In the genomic region with DNA sequence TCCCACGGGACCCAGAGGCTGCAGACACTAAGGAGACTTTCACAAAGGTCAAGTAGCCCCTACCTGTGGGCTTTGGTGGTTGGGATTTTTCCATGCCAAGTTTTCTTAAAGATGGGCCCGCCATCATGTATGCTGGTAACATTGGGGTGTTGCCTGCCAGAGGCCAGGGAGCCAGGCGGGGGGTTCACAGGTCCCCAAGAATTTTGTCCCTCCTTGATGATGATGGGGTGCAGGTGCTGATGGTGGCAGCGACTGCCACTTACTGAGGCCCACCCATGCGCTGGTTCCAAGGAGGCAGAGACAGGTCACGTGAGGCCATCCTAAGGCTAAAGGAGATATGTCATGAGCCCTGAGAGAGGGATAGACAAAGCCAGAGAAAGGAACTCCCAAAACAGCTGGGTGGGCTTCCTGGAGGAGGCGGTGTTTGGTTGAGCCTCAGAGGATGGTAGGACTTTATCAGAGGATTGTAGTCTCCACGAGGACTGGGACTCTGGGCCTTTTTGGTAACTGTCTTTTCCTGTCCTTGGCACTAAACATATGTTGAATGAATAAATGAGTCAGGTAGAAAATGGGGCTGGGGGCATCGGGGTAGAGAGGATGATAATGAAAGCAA, we compare ENCODE assay signal across 9 cellular contexts. TPM values are rescaled to one million over a fixed set of nuclear protein-coding genes. Genes with fewer than 3 reads are reported as not detected.
A peak's percentile ranks its signal among the peaks of the same experiment; 100 is the strongest.
DNase-seq lines count a peak whose midpoint lies in the region; ATAC-seq and TF ChIP-seq lines count a peak whose summit lies in the region.
"Had no signal": no experiment of that assay in that cellular context is flagged by ENCODE, and none has a peak within 500 bp of the region (broad histone marks: within the 10 kb centered on the region; RNA-seq: fewer than 3 reads in every experiment).

No MANE protein-coding gene starts in this region.

- H3K27ac ChIP-seq in left ventricle myocardium inferior (replicated peaks): peak overlapping the region; percentile 98
- H3K27ac ChIP-seq in neural progenitor cell: no peak overlapping the region
- peak overlapping the region; percentile 63 to 70 for H3K27ac ChIP-seq in uterus

- H3K9me3 Mint-ChIP-seq in activated naive CD8-positive, alpha-beta T cell treated with anti-CD3 and anti-CD28 coated beads, Interleukin-2, amount 50 U/mL, for 24 hours: no peaks in the 10 kb centered on the region
- no peaks in the 10 kb centered on the region for H3K9me3 Mint-ChIP-seq in neural progenitor cell

- no peaks in the 10 kb centered on the region for H3K79me2 ChIP-seq in neural progenitor cell (ENCODE audit: low read depth)

- intact Hi-C loops in left ventricle myocardium inferior (cut with micrococcal nuclease): no loop called here
- intact Hi-C loops in Right ventricle myocardium superior (cut with DNase I): no loop called here
- intact Hi-C loops in uterus (cut with DNase I; ENCODE audit: low total_unique reads): no loop called here

- ATAC-seq in Right ventricle myocardium superior (ENCODE audit: poor library complexity) (no peak), HG02973 (IDR thresholded peaks at IDR 0.05; ENCODE audit: unreplicated experiment) (no peak)
- ATAC-seq in activated naive CD8-positive, alpha-beta T cell treated with anti-CD3 and anti-CD28 coated beads, Interleukin-2, amount 50 U/mL, for 24 hours: no peak

- H3K27me3 Mint-ChIP-seq in activated naive CD8-positive, alpha-beta T cell treated with anti-CD3 and anti-CD28 coated beads, Interleukin-2, amount 50 U/mL, for 24 hours: no peaks in the 10 kb centered on the region
- peaks cover 7% of the 10 kb centered on the region for H3K27me3 Mint-ChIP-seq in neural progenitor cell (ENCODE audit: insufficient read depth, low read depth)

- H3K4me1 ChIP-seq in left ventricle myocardium inferior (peaks cover 81% of the 10 kb centered on the region), neural progenitor cell (peaks cover 18% of the 10 kb centered on the region), uterus (peaks cover 0 to 19% of the 10 kb centered on the region in 2 donors)

- no peak overlapping the region for H3K4me3 ChIP-seq in left ventricle myocardium inferior
- H3K4me3 ChIP-seq in neural progenitor cell: no peak overlapping the region
- H3K4me3 ChIP-seq in uterus: no peak overlapping the region

- H4K20me1 ChIP-seq in neural progenitor cell (ENCODE audit: low read depth): peaks cover 6% of the 10 kb centered on the region

- H3K4me2 ChIP-seq in neural progenitor cell: no peak overlapping the region

- H2AFZ ChIP-seq in neural progenitor cell (replicated peaks): no peak overlapping the region

- peaks cover 16% of the 10 kb centered on the region for H3K36me3 ChIP-seq in left ventricle myocardium inferior
- no peaks in the 10 kb centered on the region for H3K36me3 ChIP-seq in neural progenitor cell
- H3K36me3 ChIP-seq in uterus: no peaks in the 10 kb centered on the region

- H3K9ac ChIP-seq in neural progenitor cell: no peak overlapping the region

- TF ChIP-seq CTCF in left ventricle myocardium inferior (IDR thresholded peaks at IDR 0.05; ENCODE audit: borderline replicate concordance) (no peak), neural progenitor cell (IDR thresholded peaks at IDR 0.05) (no peak), uterus (IDR thresholded peaks at IDR 0.05) (no peak)

- H3K4me1 Mint-ChIP-seq in activated naive CD8-positive, alpha-beta T cell treated with anti-CD3 and anti-CD28 coated beads, Interleukin-2, amount 50 U/mL, for 24 hours: peaks cover 70% of the 10 kb centered on the region
- H3K4me1 Mint-ChIP-seq in neural progenitor cell: peaks cover 20% of the 10 kb centered on the region

- H3K27me3 ChIP-seq in left ventricle myocardium inferior (ENCODE audit: low read depth) (no peaks in the 10 kb centered on the region), neural progenitor cell (no peaks in the 10 kb centered on the region), uterus (no peaks in the 10 kb centered on the region)

- no peak for TF ChIP-seq POLR2A in uterus (IDR thresholded peaks at IDR 0.05)

- H3F3A ChIP-seq in neural progenitor cell (ENCODE audit: low read depth): peaks cover 12% of the 10 kb centered on the region

- peak overlapping the region; percentile 42 for H3K4me3 Mint-ChIP-seq in activated naive CD8-positive, alpha-beta T cell treated with anti-CD3 and anti-CD28 coated beads, Interleukin-2, amount 50 U/mL, for 24 hours
- H3K4me3 Mint-ChIP-seq in neural progenitor cell: no peak overlapping the region

- peak overlapping the region; percentile 87 for H3K27ac Mint-ChIP-seq in activated naive CD8-positive, alpha-beta T cell treated with anti-CD3 and anti-CD28 coated beads, Interleukin-2, amount 50 U/mL, for 24 hours
- H3K27ac Mint-ChIP-seq in neural progenitor cell: peak overlapping the region; percentile 15

- DNase-seq in left ventricle myocardium inferior (no peak), Right ventricle myocardium superior (no peak), neural progenitor cell (ENCODE audit: low spot score) (no peak), uterus (no peak), RPMI8226 (no peak), NCI-H146 treated with DMSO at 0.1 percent for 48 hours (lab: John Stamatoyannopoulos, UW; ENCODE audit: unreplicated experiment) (no peak)
- DNase-seq in activated naive CD8-positive, alpha-beta T cell treated with anti-CD3 and anti-CD28 coated beads, Interleukin-2, amount 50 U/mL, for 24 hours: no peak
- DNase-seq: NCI-H510A had no signal

- peaks cover 12% of the 10 kb centered on the region for H3K36me3 Mint-ChIP-seq in activated naive CD8-positive, alpha-beta T cell treated with anti-CD3 and anti-CD28 coated beads, Interleukin-2, amount 50 U/mL, for 24 hours (ENCODE audit: low read depth)
- H3K36me3 Mint-ChIP-seq in neural progenitor cell: no peaks in the 10 kb centered on the region

- H3K9me3 ChIP-seq in left ventricle myocardium inferior (replicated peaks) (no peaks in the 10 kb centered on the region), neural progenitor cell (ENCODE audit: low read depth) (no peaks in the 10 kb centered on the region), uterus (no peaks in the 10 kb centered on the region)

RNA-seq across cellular contexts. Expression of gene PLEKHF1, which starts 14.4 kb away (rescaled TPM):
- total RNA-seq in left ventricle myocardium inferior (27.8 TPM), Right ventricle myocardium superior (39.9 TPM), neural progenitor cell (ENCODE audit: low replicate concordance) (1.2 and 1.4 TPM in 2 replicates), uterus (10 to 100 TPM in 3 of 4 donors, 1 to 10 TPM in 1; 7.4 to 35.9 (median 19.7) TPM)

RNA-seq across cellular contexts. Expression of gene C19orf12, which starts 35.4 kb away (rescaled TPM):
- total RNA-seq in left ventricle myocardium inferior (48.6 TPM), Right ventricle myocardium superior (59.9 TPM), neural progenitor cell (ENCODE audit: low replicate concordance) (27.5 and 28.2 TPM in 2 replicates), uterus (10 to 100 TPM in 3 of 4 donors, 1 to 10 TPM in 1; 8.5 to 35.0 (median 31.5) TPM)
